In the genomic region with DNA sequence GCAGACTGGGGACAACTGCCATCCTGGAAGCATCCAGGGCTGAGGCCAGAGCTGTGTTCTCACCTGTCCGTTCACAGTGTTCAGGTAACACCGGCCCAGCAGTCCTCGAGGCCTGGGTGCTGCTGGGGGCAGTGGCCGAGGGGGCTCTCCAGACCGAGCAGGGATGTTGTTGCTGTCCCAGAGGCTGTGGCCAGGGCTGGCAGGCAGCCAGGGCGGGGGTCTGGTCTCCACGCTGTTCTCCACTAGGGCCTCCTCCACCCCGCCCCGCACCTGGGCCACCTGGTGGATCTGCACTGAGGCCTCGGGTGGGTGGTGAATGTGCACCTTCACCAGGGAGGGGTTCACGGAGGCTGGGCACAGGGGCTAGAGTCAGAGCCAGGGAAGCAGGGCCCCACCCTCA, we compare ENCODE assay signal across 19 cellular contexts. TPM values are rescaled to one million over a fixed set of nuclear protein-coding genes. Genes with fewer than 3 reads are reported as not detected.
DNase-seq lines count a peak whose midpoint lies in the region; ATAC-seq and TF ChIP-seq lines count a peak whose summit lies in the region.
"Had no signal": no experiment of that assay in that cellular context is flagged by ENCODE, and none has a peak within 500 bp of the region (broad histone marks: within the 10 kb centered on the region; RNA-seq: fewer than 3 reads in every experiment).

No MANE protein-coding gene starts in this region.

- no peaks in the 10 kb centered on the region for H3K9me2 ChIP-seq in GM23338 (ENCODE audit: insufficient read depth)

- H3K4me2 ChIP-seq in GM23338 = no peak overlapping the region
- H3K4me2 ChIP-seq: A549, BLaER1 had no signal

- DNase-seq in GM23338 (ENCODE audit: low spot score) (no peak), ascending aorta (ENCODE audit: low spot score in 2 of 2) (no peak), lower lobe of right lung (no peak), thoracic aorta (ENCODE audit: low spot score) (no peak), NCI-H774 (lab: John Stamatoyannopoulos, UW) (no peak)
- DNase-seq in activated naive CD4-positive, alpha-beta T cell treated with anti-CD3 and anti-CD28 coated beads for 36 hours = no peak
- DNase-seq in stimulated activated naive CD4-positive, alpha-beta T cell (lab: John Stamatoyannopoulos, UW) = no peak
- DNase-seq: CD4-positive, alpha-beta memory T cell; DMS153; GF-D8; KBM-7; NCI-H1105 treated with DMSO at 0.1 percent for 48 hours; NCI-H2227 treated with DMSO at 0.1 percent for 48 hours; NCI-H510A treated with DMSO at 0.1 percent for 48 hours; PC-3; RPMI8226 had no signal

- no peak overlapping the region for H3K27ac ChIP-seq in GM23338 (ENCODE audit: low read depth)
- H3K27ac ChIP-seq in ascending aorta = peak overlapping the region; percentile 85 to 91
- peak overlapping the region; percentile 31 for H3K27ac ChIP-seq in lower lobe of right lung
- H3K27ac ChIP-seq in thoracic aorta = peak overlapping the region; percentile 74 to 88
- H3K27ac ChIP-seq: BLaER1, SJCRH30 had no signal

- H3K4me3 ChIP-seq in GM23338 = no peak overlapping the region
- H3K4me3 ChIP-seq in ascending aorta = no peak overlapping the region
- no peak overlapping the region for H3K4me3 ChIP-seq in lower lobe of right lung
- no peak overlapping the region for H3K4me3 ChIP-seq in thoracic aorta
- H3K4me3 ChIP-seq: A549, BLaER1, SJCRH30 had no signal

- no peaks in the 10 kb centered on the region for H3F3A ChIP-seq in GM23338 (replicated peaks; ENCODE audit: low read depth)

- 0 out of 2 replicates have a peak overlapping the region, but pooled peaks have one; percentile 56 for H2AFZ ChIP-seq in GM23338

- no peaks in the 10 kb centered on the region for H3K9me3 Mint-ChIP-seq in GM23338
- H3K9me3 Mint-ChIP-seq in activated naive CD4-positive, alpha-beta T cell treated with anti-CD3 and anti-CD28 coated beads for 36 hours = no peaks in the 10 kb centered on the region

- H3K4me1 Mint-ChIP-seq in GM23338 = peaks cover 16% of the 10 kb centered on the region
- no peaks in the 10 kb centered on the region for H3K4me1 Mint-ChIP-seq in activated naive CD4-positive, alpha-beta T cell treated with anti-CD3 and anti-CD28 coated beads for 36 hours (ENCODE audit: low read depth)

- no peak overlapping the region for H3K27ac Mint-ChIP-seq in GM23338
- no peak overlapping the region for H3K27ac Mint-ChIP-seq in activated naive CD4-positive, alpha-beta T cell treated with anti-CD3 and anti-CD28 coated beads for 36 hours
- H3K27ac Mint-ChIP-seq: CD4-positive, alpha-beta memory T cell had no signal

- no peaks in the 10 kb centered on the region for H4K20me1 ChIP-seq in GM23338 (replicated peaks; ENCODE audit: insufficient read depth)
- H4K20me1 ChIP-seq: BLaER1 had no signal

- TF ChIP-seq CTCF in GM23338 (conservative IDR thresholded peaks at IDR 0.05; ENCODE audit: low read depth in 2 of 2) (no peak), ascending aorta (IDR thresholded peaks at IDR 0.05) (no peak), lower lobe of right lung (IDR thresholded peaks at IDR 0.05) (no peak), thoracic aorta (IDR thresholded peaks at IDR 0.05) (no peak)

- H3K4me3 Mint-ChIP-seq in GM23338 = no peak overlapping the region
- no peak overlapping the region for H3K4me3 Mint-ChIP-seq in activated naive CD4-positive, alpha-beta T cell treated with anti-CD3 and anti-CD28 coated beads for 36 hours
- H3K4me3 Mint-ChIP-seq: CD4-positive, alpha-beta memory T cell had no signal

- H3K36me3 ChIP-seq in GM23338 (ENCODE audit: insufficient read depth) = no peaks in the 10 kb centered on the region
- H3K36me3 ChIP-seq in ascending aorta = peaks cover 45 to 53% of the 10 kb centered on the region in 2 donors
- no peaks in the 10 kb centered on the region for H3K36me3 ChIP-seq in lower lobe of right lung
- H3K36me3 ChIP-seq in thoracic aorta = peaks cover 50% of the 10 kb centered on the region
- H3K36me3 ChIP-seq: BLaER1, SJCRH30 had no signal

- H3K9me3 ChIP-seq in ascending aorta (no peaks in the 10 kb centered on the region), lower lobe of right lung (no peaks in the 10 kb centered on the region), thoracic aorta (no peaks in the 10 kb centered on the region)
- H3K9me3 ChIP-seq: A549, BLaER1, SJCRH30 had no signal

- ATAC-seq in GM23338 (peak; percentile 5; the same call in 1 of the 3 replicates), lower lobe of right lung (no peak), thoracic aorta (ENCODE audit: insufficient number of reproducible peaks, low FRiP score, low read depth) (no peak)
- ATAC-seq: A549, PC-3 had no signal

- H3K4me1 ChIP-seq in GM23338 (ENCODE audit: insufficient read depth) = peaks cover 5% of the 10 kb centered on the region
- H3K4me1 ChIP-seq in ascending aorta = peaks cover 38 to 58% of the 10 kb centered on the region in 2 donors
- peaks cover 33% of the 10 kb centered on the region for H3K4me1 ChIP-seq in lower lobe of right lung
- H3K4me1 ChIP-seq in thoracic aorta (ENCODE audit: control insufficient read depth in 1 of 2, low read depth in 2 of 2) = peaks cover 29 to 96% of the 10 kb centered on the region in 2 donors

- no peaks in the 10 kb centered on the region for H3K36me3 Mint-ChIP-seq in GM23338 (ENCODE audit: low read depth)
- no peaks in the 10 kb centered on the region for H3K36me3 Mint-ChIP-seq in activated naive CD4-positive, alpha-beta T cell treated with anti-CD3 and anti-CD28 coated beads for 36 hours (ENCODE audit: low read depth)
- H3K36me3 Mint-ChIP-seq: CD4-positive, alpha-beta memory T cell had no signal

- H3K27me3 ChIP-seq in GM23338 (ENCODE audit: insufficient read depth) (no peaks in the 10 kb centered on the region), ascending aorta (no peaks in the 10 kb centered on the region), lower lobe of right lung (ENCODE audit: low read depth) (no peaks in the 10 kb centered on the region), thoracic aorta (replicated peaks; ENCODE audit: insufficient read depth) (no peaks in the 10 kb centered on the region)
- H3K27me3 ChIP-seq: BLaER1 had no signal

- CTCF ChIA-PET in activated naive CD4-positive, alpha-beta T cell treated with anti-CD3 and anti-CD28 coated beads for 36 hours (lab: Charles Lee) = interaction anchor here (0.9 kb wide), 1 partner anchor 147 kb away, joined by 3 read pairs; no protein-coding TSS in a partner anchor

- H3K79me2 ChIP-seq in GM23338 (replicated peaks; ENCODE audit: insufficient read depth) = no peaks in the 10 kb centered on the region

- H3K27me3 Mint-ChIP-seq in GM23338 (ENCODE audit: insufficient read depth, low read depth, poor library complexity) = peaks cover 9% of the 10 kb centered on the region
- no peaks in the 10 kb centered on the region for H3K27me3 Mint-ChIP-seq in activated naive CD4-positive, alpha-beta T cell treated with anti-CD3 and anti-CD28 coated beads for 36 hours (ENCODE audit: low read depth)

- intact Hi-C loops in ascending aorta (cut with DNase I) = no loop called here
- intact Hi-C loops in lower lobe of right lung (cut with DNase I) = no loop called here
- intact Hi-C loops in activated naive CD4-positive, alpha-beta T cell treated with anti-CD3 and anti-CD28 coated beads for 36 hours (cut with micrococcal nuclease) = no loop called here

TF ChIP-seq in GM23338, 12 proteins besides CTCF, POLR2A, EP300 and RAD21:
- TF ChIP-seq STAT1 (IDR thresholded peaks at IDR 0.05; ENCODE audit: unreplicated experiment) (no peak), POLR2AphosphoS5 (IDR thresholded peaks at IDR 0.05; ENCODE audit: low read depth) (no peak)
- TF ChIP-seq, protein P1, sequence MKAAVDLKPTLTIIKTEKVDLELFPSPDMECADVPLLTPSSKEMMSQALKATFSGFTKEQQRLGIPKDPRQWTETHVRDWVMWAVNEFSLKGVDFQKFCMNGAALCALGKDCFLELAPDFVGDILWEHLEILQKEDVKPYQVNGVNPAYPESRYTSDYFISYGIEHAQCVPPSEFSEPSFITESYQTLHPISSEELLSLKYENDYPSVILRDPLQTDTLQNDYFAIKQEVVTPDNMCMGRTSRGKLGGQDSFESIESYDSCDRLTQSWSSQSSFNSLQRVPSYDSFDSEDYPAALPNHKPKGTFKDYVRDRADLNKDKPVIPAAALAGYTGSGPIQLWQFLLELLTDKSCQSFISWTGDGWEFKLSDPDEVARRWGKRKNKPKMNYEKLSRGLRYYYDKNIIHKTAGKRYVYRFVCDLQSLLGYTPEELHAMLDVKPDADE (IDR thresholded peaks at IDR 0.05) = no peak

RNA-seq across cellular contexts. Expression of gene ISCA2, which starts 57.4 kb away (rescaled TPM):
- 24.9 and 44.0 TPM in 2 replicates for total RNA-seq in GM23338 (2014; rRNA removed; shearing (Covaris generic))
- polyA plus RNA-seq in GM23338 (2016; fragmentation: Nextera tagmentation; extraction: Ambion mirVana) = 156 and 171 TPM in 2 replicates
- total RNA-seq in ascending aorta (10.0 TPM), lower lobe of right lung (23.4 TPM), thoracic aorta (10 to 100 TPM in 1 of 2 donors, 1 to 10 TPM in 1; 6.5 to 22.2 TPM)
- 10 to 100 TPM; 27.7 to 30.9 TPM for total RNA-seq in activated naive CD4-positive, alpha-beta T cell treated with anti-CD3 and anti-CD28 coated beads for 36 hours

RNA-seq across cellular contexts. Expression of gene NPC2, which starts 57.9 kb away (rescaled TPM):
- total RNA-seq in GM23338 (2014; rRNA removed; shearing (Covaris generic)) = 287 and 331 TPM in 2 replicates
- 344 and 354 TPM in 2 replicates for polyA plus RNA-seq in GM23338 (2016; fragmentation: Nextera tagmentation; extraction: Ambion mirVana)
- total RNA-seq in ascending aorta = 324 TPM
- 670 TPM for total RNA-seq in lower lobe of right lung
- total RNA-seq in thoracic aorta = 100 to 1,000 TPM; 406 to 455 TPM
- total RNA-seq in activated naive CD4-positive, alpha-beta T cell treated with anti-CD3 and anti-CD28 coated beads for 36 hours = 10 to 100 TPM; 36.3 to 38.0 TPM
